ENCODE assay signal across 10 cellular contexts in the genomic region with DNA sequence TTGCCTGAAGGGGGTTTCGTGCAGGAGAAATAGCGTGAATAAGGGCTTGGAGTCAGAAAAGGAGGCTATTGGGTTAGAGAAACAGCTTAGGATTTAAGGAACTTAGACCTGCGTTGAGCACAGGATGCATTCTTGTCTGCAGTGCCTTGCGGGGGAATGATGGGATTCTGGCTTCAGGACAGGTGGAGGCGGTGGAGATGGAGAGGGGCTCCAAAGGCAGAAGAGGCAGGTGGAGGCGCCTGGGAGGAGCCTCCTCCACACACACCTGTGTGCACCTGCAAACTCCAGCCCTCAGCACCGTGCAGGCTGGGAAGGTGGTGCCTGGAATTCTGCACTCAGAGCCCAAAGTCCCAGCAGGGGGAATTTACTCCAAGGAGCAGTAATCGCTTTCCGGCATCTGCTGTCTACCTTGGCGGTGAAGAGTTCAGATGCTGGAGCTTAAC. TPM values are rescaled to one million over a fixed set of nuclear protein-coding genes. Genes with fewer than 3 reads are reported as not detected.
DNase-seq lines count a peak whose midpoint lies in the region; ATAC-seq, FAIRE-seq and TF ChIP-seq lines count a peak whose summit lies in the region.
"Had no signal": no experiment of that assay in that cellular context is flagged by ENCODE, and none has a peak within 500 bp of the region (broad histone marks: within the 10 kb centered on the region; RNA-seq: fewer than 3 reads in every experiment).

No MANE protein-coding gene starts in this region.

- peaks cover 3% of the 10 kb centered on the region for H3K9me1 ChIP-seq in keratinocyte (ENCODE audit: control insufficient read depth, extremely low read depth, insufficient read depth, low read length)

- DNase-seq in HepG2 (ENCODE audit: low spot score) (no peak), right lobe of liver (no peak), keratinocyte (ENCODE audit: low read depth, low spot score) (no peak), vagina (ENCODE audit: extremely low spot score in 2 of 2) (no peak), Karpas-422 (no peak), C1 segment of cervical spinal cord (lab: John Stamatoyannopoulos, UW) (no peak)
- DNase-seq: stimulated activated CD4-positive, alpha-beta T cell treated with anti-CD3 and anti-CD28 coated beads, Interleukin-1b, Interleukin-23, amount 100 ng/mL, for 48 hours had no signal

- TF ChIP-seq EP300 in HepG2 (IDR thresholded peaks at IDR 0.05; ENCODE audit: low read depth in 2 of 2, low read length in 2 of 2) (no peak), HepG2 (CRISPR knock-in tag; IDR thresholded peaks at IDR 0.05; ENCODE audit: borderline replicate concordance) (no peak)

- peak overlapping the region; percentile 81 for H3K4me2 ChIP-seq in HepG2 (ENCODE audit: low read depth, low read length)
- peak overlapping the region; percentile 83 for H3K4me2 ChIP-seq in keratinocyte (ENCODE audit: control insufficient read depth, extremely low read depth, insufficient read depth, low read depth, low read length)
- H3K4me2 ChIP-seq in Karpas-422 (ENCODE audit: low read depth, low read length, poor library complexity, severe bottlenecking): no peak overlapping the region

- dilution Hi-C loops in keratinocyte (cut with MboI; ENCODE audit: extremely low pct_ligation_motif_present, low sequenced_read_pairs): no loop called here

- no peak overlapping the region for H2AFZ ChIP-seq in HepG2 (ENCODE audit: low read length)
- no peak overlapping the region for H2AFZ ChIP-seq in keratinocyte (ENCODE audit: control insufficient read depth, low read length)
- H2AFZ ChIP-seq in Karpas-422 (ENCODE audit: low read length): no peak overlapping the region

- intact Hi-C loops in HepG2 (cut with micrococcal nuclease; ENCODE audit: unreplicated experiment): loop anchor here (5.0 kb wide), 1 partner anchor 34 kb away; no protein-coding TSS in a partner anchor
- intact Hi-C loops in right lobe of liver (cut with DNase I): no loop called here
- intact Hi-C loops in vagina (cut with DNase I): loop anchor here (5.0 kb wide), 1 partner anchor 34 kb away; no protein-coding TSS in a partner anchor

- H3K9ac ChIP-seq in HepG2 (ENCODE audit: insufficient read depth, low read depth, low read length) (peak overlapping the region; percentile 75), keratinocyte (ENCODE audit: control insufficient read depth, extremely low read depth, insufficient read depth, low read length) (no peak overlapping the region), Karpas-422 (ENCODE audit: low read length) (no peak overlapping the region)

- H3K27ac ChIP-seq in HepG2 (ENCODE audit: extremely low read length, insufficient read depth, low read length): no peak overlapping the region
- no peak overlapping the region for H3K27ac ChIP-seq in right lobe of liver
- no peak overlapping the region for H3K27ac ChIP-seq in keratinocyte (ENCODE audit: control insufficient read depth, insufficient read depth, low read length)
- H3K27ac ChIP-seq in vagina: peak overlapping the region; percentile 89
- no peak overlapping the region for H3K27ac ChIP-seq in Karpas-422 (ENCODE audit: low read length)

- no peak for TF ChIP-seq RAD21 in HepG2 (CRISPR knock-in tag; IDR thresholded peaks at IDR 0.05)

- H3K36me3 ChIP-seq in HepG2 (replicated peaks in 1 of 2; ENCODE audit: control insufficient read depth in 1 of 2, insufficient read depth in 2 of 2, low read length in 2 of 2) (no peaks in the 10 kb centered on the region), right lobe of liver (no peaks in the 10 kb centered on the region), keratinocyte (ENCODE audit: control insufficient read depth in 2 of 2, extremely low read depth in 1 of 2, insufficient read depth in 2 of 2, low read length in 2 of 2) (no peaks in the 10 kb centered on the region), vagina (no peaks in the 10 kb centered on the region), Karpas-422 (ENCODE audit: insufficient read depth, low read length) (no peaks in the 10 kb centered on the region)

- no peaks in the 10 kb centered on the region for H3K36me3 Mint-ChIP-seq in activated T-helper 17 cell treated with anti-CD3 and anti-CD28 coated beads, Interleukin-2, amount 50 U/mL, for 72 hours (ENCODE audit: low read depth)

- in situ Hi-C loops in HepG2 (cut with HindIII; ENCODE audit: extremely low pct_ligation_motif_present, low pct_unique_long_range_greater_than_20kb): no loop called here

- WGBS in HepG2 (ENCODE audit: low lambda C conversion rate): 60% methylated on average over 10 of the region's 10 CpGs
- 64% methylated on average over 5 of the region's 10 CpGs for WGBS in right lobe of liver (ENCODE audit: insufficient coverage, low coverage, low lambda C conversion rate, missing lambda C conversion rate)

- no peak for ATAC-seq in HepG2
- ATAC-seq in right lobe of liver: no peak
- no peak for ATAC-seq in activated T-helper 17 cell treated with anti-CD3 and anti-CD28 coated beads, Interleukin-2, amount 50 U/mL, for 72 hours (replicated peaks)
- no peak for ATAC-seq in GM21825 (IDR thresholded peaks at IDR 0.05; ENCODE audit: unreplicated experiment)

- H3K79me2 ChIP-seq in HepG2 (ENCODE audit: insufficient read depth, low read length): peaks cover 49% of the 10 kb centered on the region
- H3K79me2 ChIP-seq in keratinocyte (ENCODE audit: control insufficient read depth, insufficient read depth, low read length): peaks cover 28% of the 10 kb centered on the region
- no peaks in the 10 kb centered on the region for H3K79me2 ChIP-seq in Karpas-422 (ENCODE audit: low read length)

- H3K9me2 ChIP-seq in Karpas-422 (replicated peaks; ENCODE audit: insufficient read depth, low read length): no peaks in the 10 kb centered on the region

- peaks cover 5% of the 10 kb centered on the region; the same call in 1 of the 2 replicates for H4K20me1 ChIP-seq in HepG2 (ENCODE audit: insufficient read depth, low read length)
- no peaks in the 10 kb centered on the region for H4K20me1 ChIP-seq in keratinocyte (ENCODE audit: control insufficient read depth, extremely low read depth, insufficient read depth, low read length)
- 0 out of 2 replicates have a peak, but pooled peaks cover 9% of the 10 kb centered on the region for H4K20me1 ChIP-seq in Karpas-422 (ENCODE audit: insufficient read depth, low read depth, low read length)

- H3K27me3 ChIP-seq in HepG2 (ENCODE audit: control insufficient read depth in 1 of 2, insufficient read depth in 2 of 2, low read length in 2 of 2): no peaks in the 10 kb centered on the region
- no peaks in the 10 kb centered on the region for H3K27me3 ChIP-seq in right lobe of liver
- no peaks in the 10 kb centered on the region for H3K27me3 ChIP-seq in keratinocyte (ENCODE audit: control insufficient read depth, extremely low read depth, insufficient read depth, low read length)
- H3K27me3 ChIP-seq in vagina: no peaks in the 10 kb centered on the region
- H3K27me3 ChIP-seq in Karpas-422 (ENCODE audit: low read length): no peaks in the 10 kb centered on the region

- no peaks in the 10 kb centered on the region for H3K9me3 Mint-ChIP-seq in activated T-helper 17 cell treated with anti-CD3 and anti-CD28 coated beads, Interleukin-2, amount 50 U/mL, for 72 hours
- H3K9me3 Mint-ChIP-seq: T-helper 1 cell treated with Interleukin-12 subunit alpha and Interleukin-12 subunit beta and Interleukin-4 antibody, amounts not matched to agents 30 μg/mL and 1 μg/mL, for 36 hours had no signal

- H3K27ac Mint-ChIP-seq in activated T-helper 17 cell treated with anti-CD3 and anti-CD28 coated beads, Interleukin-2, amount 50 U/mL, for 72 hours: no peak overlapping the region
- H3K27ac Mint-ChIP-seq: T-helper 1 cell treated with Interleukin-12 subunit alpha and Interleukin-12 subunit beta and Interleukin-4 antibody, amounts not matched to agents 30 μg/mL and 1 μg/mL, for 36 hours had no signal

- H3K4me1 ChIP-seq in HepG2 (ENCODE audit: insufficient read depth, low read length): peaks cover 80% of the 10 kb centered on the region
- peaks cover 0 to 13% (median 6%) of the 10 kb centered on the region in 4 donors for H3K4me1 ChIP-seq in right lobe of liver
- peaks cover 26% of the 10 kb centered on the region for H3K4me1 ChIP-seq in keratinocyte (ENCODE audit: control insufficient read depth, extremely low read depth, insufficient read depth, low read length)
- peaks cover 56% of the 10 kb centered on the region for H3K4me1 ChIP-seq in vagina
- H3K4me1 ChIP-seq in Karpas-422 (ENCODE audit: low read length): peaks cover 3% of the 10 kb centered on the region; the same call in 1 of the 2 replicates

- H3K4me3 Mint-ChIP-seq in activated T-helper 17 cell treated with anti-CD3 and anti-CD28 coated beads, Interleukin-2, amount 50 U/mL, for 72 hours: peak overlapping the region; percentile 45

- TF ChIP-seq POLR2A in HepG2 (IDR thresholded peaks at IDR 0.05; ENCODE audit: insufficient read depth in 1 of 2, low read depth in 2 of 2, low read length in 2 of 2) (no peak), right lobe of liver (IDR thresholded peaks at IDR 0.05) (no peak), vagina (IDR thresholded peaks at IDR 0.05) (no peak)

- TF ChIP-seq CTCF in HepG2 (CRISPR knock-in tag; IDR thresholded peaks at IDR 0.05): no peak
- TF ChIP-seq CTCF in right lobe of liver (IDR thresholded peaks at IDR 0.05): no peak
- no peak for TF ChIP-seq CTCF in keratinocyte (optimal IDR thresholded peaks at IDR 0.05 in 1 of 3, IDR thresholded peaks at IDR 0.05 in 1 of 3, conservative IDR thresholded peaks at IDR 0.05 in 1 of 3; ENCODE audit: extremely low read depth in 1 of 3, insufficient read depth in 2 of 3, low read length in 3 of 3)
- TF ChIP-seq CTCF in vagina (IDR thresholded peaks at IDR 0.05): no peak

- H3K4me3 ChIP-seq in HepG2 (replicated peaks in 1 of 3; ENCODE audit: insufficient read depth in 1 of 3, low read depth in 2 of 3, low read length in 3 of 3) (peak overlapping the region; percentile 66 to 90 (median 83)), right lobe of liver (no peak overlapping the region), keratinocyte (ENCODE audit: control insufficient read depth in 2 of 3, extremely low read depth in 1 of 3, insufficient read depth in 2 of 3, low read depth in 1 of 3, low read length in 3 of 3) (peak overlapping the region in 1 of 3 experiments; percentile 83), vagina (peak overlapping the region; percentile 83 to 92), Karpas-422 (ENCODE audit: low read length) (no peak overlapping the region)

- no TSS peak for BruUV-seq in HepG2 (replicated peaks; lab: Mats Ljungman, UMichigan)

- POLR2A ChIA-PET in HepG2 (lab: Yijun Ruan, JAX): interaction anchor here (1.0 to 8.4 kb wide), 4 partner anchors 12 to 28 kb away, joined by 3 to 60 read pairs (median 30); no protein-coding TSS in a partner anchor

- FAIRE-seq in HepG2 (lab: Jason Lieb, UNC) (no peak), keratinocyte (lab: Jason Lieb, UNC) (no peak)

- CTCF ChIA-PET in HepG2 (lab: Yijun Ruan, JAX; ENCODE audit: low intra/inter-chr PET ratio, low total read pairs): no interaction called here

- H3K4me1 Mint-ChIP-seq in activated T-helper 17 cell treated with anti-CD3 and anti-CD28 coated beads, Interleukin-2, amount 50 U/mL, for 72 hours: peaks cover 9% of the 10 kb centered on the region

- H3K9me3 ChIP-seq in HepG2 (ENCODE audit: low read length) (no peaks in the 10 kb centered on the region), right lobe of liver (no peaks in the 10 kb centered on the region), keratinocyte (ENCODE audit: control insufficient read depth, low read depth, low read length) (no peaks in the 10 kb centered on the region), vagina (no peaks in the 10 kb centered on the region), Karpas-422 (ENCODE audit: low read length) (no peaks in the 10 kb centered on the region)

- peaks cover 14% of the 10 kb centered on the region for H3K27me3 Mint-ChIP-seq in activated T-helper 17 cell treated with anti-CD3 and anti-CD28 coated beads, Interleukin-2, amount 50 U/mL, for 72 hours

RNA-seq across cellular contexts. Expression of gene CLIP2, which starts 1.8 kb away (rescaled TPM):
- 13.6 and 17.4 TPM in 2 replicates for total RNA-seq in HepG2 (2016; rRNA removed; fragmentation: Illumina TruSeq; extraction: Trizol)
- total RNA-seq in HepG2 (2016; cell fraction: cytosol; rRNA removed; fragmentation: Illumina TruSeq; extraction: Trizol; ENCODE audit: low read depth): 7.5 and 7.6 TPM in 2 replicates
- 10.6 and 19.9 TPM in 2 replicates for total RNA-seq in HepG2 (2016; cell fraction: insoluble cytoplasmic fraction; rRNA removed; fragmentation: Illumina TruSeq; extraction: Trizol)
- total RNA-seq in HepG2 (2016; cell fraction: membrane; rRNA removed; fragmentation: Illumina TruSeq; extraction: Trizol): 9.6 and 10.3 TPM in 2 replicates
- total RNA-seq in HepG2 (2016; cell fraction: nucleus; rRNA removed; fragmentation: Illumina TruSeq; extraction: Trizol): 15.2 and 16.4 TPM in 2 replicates
- 6.5 and 9.2 TPM in 2 replicates for polyA plus RNA-seq in HepG2 (2011; rRNA removed)
- polyA plus RNA-seq in HepG2 (2011; cell fraction: cytosol; rRNA removed): 6.5 and 7.4 TPM in 2 replicates
- 19.0 and 19.1 TPM in 2 replicates for polyA plus RNA-seq in HepG2 (2011; cell fraction: nucleus; rRNA removed)
- polyA plus RNA-seq in HepG2 (2012): 14.2 and 32.5 TPM in 2 replicates
- 1.6 and 1.8 TPM in 2 replicates for polyA plus RNA-seq in HepG2 (2016; cell fraction: cytosol; fragmentation: Illumina TruSeq; extraction: Trizol; ENCODE audit: low read depth)
- 10.0 and 13.1 TPM in 2 replicates for polyA plus RNA-seq in HepG2 (2016; cell fraction: insoluble cytoplasmic fraction; fragmentation: Illumina TruSeq; extraction: Trizol; ENCODE audit: low read depth)
- 4.5 and 5.2 TPM in 2 replicates for polyA plus RNA-seq in HepG2 (2016; cell fraction: membrane; fragmentation: Illumina TruSeq; extraction: Trizol; ENCODE audit: low read depth)
- 22.6 and 24.8 TPM in 2 replicates for polyA plus RNA-seq in HepG2 (2016; cell fraction: nucleus; fragmentation: Illumina TruSeq; extraction: Trizol; ENCODE audit: insufficient read depth, low read depth)
- 2.9 and 19.1 TPM in 2 replicates for polyA minus RNA-seq in HepG2 (2011; rRNA and poly(A)+ RNA removed; ENCODE audit: low replicate concordance)
- polyA minus RNA-seq in HepG2 (2011; cell fraction: cytosol; rRNA and poly(A)+ RNA removed): 9.1 and 11.1 TPM in 2 replicates
- 14.3 and 17.3 TPM in 2 replicates for polyA minus RNA-seq in HepG2 (2011; cell fraction: nucleus; rRNA and poly(A)+ RNA removed)
- 1 to 10 TPM; 2.8 to 6.8 (median 4.2) TPM for total RNA-seq in right lobe of liver
- total RNA-seq in activated T-helper 17 cell treated with anti-CD3 and anti-CD28 coated beads, Interleukin-2, amount 50 U/mL, for 72 hours: 1 to 10 TPM in 1 of 2 donors, under 1 TPM in 1; 0.93 to 1.6 TPM
- polyA plus RNA-seq in keratinocyte: 2.6 to 4.1 TPM (median 3.8 TPM) in 3 replicates
- 20.4 TPM for polyA plus RNA-seq in keratinocyte (2011; ENCODE audit: low read depth)
- polyA plus RNA-seq in keratinocyte (2011; cell fraction: cytosol; rRNA removed): 2.1 and 5.5 TPM in 2 replicates
- polyA plus RNA-seq in keratinocyte (2011; cell fraction: nucleus; rRNA removed): 8.1 and 12.2 TPM in 2 replicates
- 8.4 and 18.0 TPM in 2 replicates for polyA plus RNA-seq in keratinocyte (2012; ENCODE audit: low replicate concordance)
- polyA minus RNA-seq in keratinocyte: 5.5 to 21.8 TPM (median 5.9 TPM) in 3 replicates
- polyA minus RNA-seq in keratinocyte (2011; cell fraction: cytosol; rRNA and poly(A)+ RNA removed): 10.0 TPM
- 9.7 and 13.0 TPM in 2 replicates for polyA minus RNA-seq in keratinocyte (2011; cell fraction: nucleus; rRNA and poly(A)+ RNA removed)
- total RNA-seq in vagina: 24.3 TPM
- total RNA-seq in Karpas-422 (2014; rRNA removed; shearing (Covaris generic); ENCODE audit: low replicate concordance): 0.76 TPM in 1 of 2 replicates, not detected in the other

RNA-seq across cellular contexts. Expression of gene RFC2, which starts 36.8 kb away (rescaled TPM):
- 43.5 and 51.2 TPM in 2 replicates for total RNA-seq in HepG2 (2016; rRNA removed; fragmentation: Illumina TruSeq; extraction: Trizol)
- total RNA-seq in HepG2 (2016; cell fraction: cytosol; rRNA removed; fragmentation: Illumina TruSeq; extraction: Trizol; ENCODE audit: low read depth): 22.7 TPM in 2 replicates
- total RNA-seq in HepG2 (2016; cell fraction: insoluble cytoplasmic fraction; rRNA removed; fragmentation: Illumina TruSeq; extraction: Trizol): 44.7 and 55.0 TPM in 2 replicates
- total RNA-seq in HepG2 (2016; cell fraction: membrane; rRNA removed; fragmentation: Illumina TruSeq; extraction: Trizol): 29.4 and 29.5 TPM in 2 replicates
- total RNA-seq in HepG2 (2016; cell fraction: nucleus; rRNA removed; fragmentation: Illumina TruSeq; extraction: Trizol): 16.1 and 16.4 TPM in 2 replicates
- polyA plus RNA-seq in HepG2 (2011; rRNA removed): 14.2 and 14.6 TPM in 2 replicates
- polyA plus RNA-seq in HepG2 (2011; cell fraction: cytosol; rRNA removed): 12.7 and 17.2 TPM in 2 replicates
- polyA plus RNA-seq in HepG2 (2011; cell fraction: nucleus; rRNA removed): 4.5 TPM in 2 replicates
- 8.2 and 15.6 TPM in 2 replicates for polyA plus RNA-seq in HepG2 (2012)
- polyA plus RNA-seq in HepG2 (2016; cell fraction: cytosol; fragmentation: Illumina TruSeq; extraction: Trizol; ENCODE audit: low read depth): 20.5 and 22.0 TPM in 2 replicates
- 64.2 and 73.3 TPM in 2 replicates for polyA plus RNA-seq in HepG2 (2016; cell fraction: insoluble cytoplasmic fraction; fragmentation: Illumina TruSeq; extraction: Trizol; ENCODE audit: low read depth)
- polyA plus RNA-seq in HepG2 (2016; cell fraction: membrane; fragmentation: Illumina TruSeq; extraction: Trizol; ENCODE audit: low read depth): 28.2 TPM in 2 replicates
- 27.9 and 32.8 TPM in 2 replicates for polyA plus RNA-seq in HepG2 (2016; cell fraction: nucleus; fragmentation: Illumina TruSeq; extraction: Trizol; ENCODE audit: insufficient read depth, low read depth)
- 19.7 and 106 TPM in 2 replicates for polyA minus RNA-seq in HepG2 (2011; rRNA and poly(A)+ RNA removed; ENCODE audit: low replicate concordance)
- 11.3 and 12.6 TPM in 2 replicates for polyA minus RNA-seq in HepG2 (2011; cell fraction: cytosol; rRNA and poly(A)+ RNA removed)
- 9.6 and 11.5 TPM in 2 replicates for polyA minus RNA-seq in HepG2 (2011; cell fraction: nucleus; rRNA and poly(A)+ RNA removed)
- total RNA-seq in right lobe of liver: 10 to 100 TPM in 5 of 6 experiments, 1 to 10 TPM in 1; 8.0 to 21.3 (median 12.2) TPM
- 100 to 1,000 TPM in 1 of 2 donors, 10 to 100 TPM in 1; 62.2 to 100 TPM for total RNA-seq in activated T-helper 17 cell treated with anti-CD3 and anti-CD28 coated beads, Interleukin-2, amount 50 U/mL, for 72 hours
- 14.5 to 24.9 TPM (median 24.7 TPM) in 3 replicates for polyA plus RNA-seq in keratinocyte
- 12.6 TPM for polyA plus RNA-seq in keratinocyte (2011; ENCODE audit: low read depth)
- 15.3 and 16.2 TPM in 2 replicates for polyA plus RNA-seq in keratinocyte (2011; cell fraction: cytosol; rRNA removed)
- 10.3 and 11.2 TPM in 2 replicates for polyA plus RNA-seq in keratinocyte (2011; cell fraction: nucleus; rRNA removed)
- polyA plus RNA-seq in keratinocyte (2012; ENCODE audit: low replicate concordance): 8.9 and 30.6 TPM in 2 replicates
- polyA minus RNA-seq in keratinocyte: 18.9 to 38.2 TPM (median 29.1 TPM) in 3 replicates
- 11.1 TPM for polyA minus RNA-seq in keratinocyte (2011; cell fraction: cytosol; rRNA and poly(A)+ RNA removed)
- 4.7 and 8.5 TPM in 2 replicates for polyA minus RNA-seq in keratinocyte (2011; cell fraction: nucleus; rRNA and poly(A)+ RNA removed)
- 14.5 TPM for total RNA-seq in vagina
- total RNA-seq in Karpas-422 (2014; rRNA removed; shearing (Covaris generic); ENCODE audit: low replicate concordance): 18.9 and 27.3 TPM in 2 replicates

Comparison
In these comparisons a context has a peak if more than half of its experiments do, and no peak if none do; other contexts are left out.
1. H3K4me3 ChIP-seq: peak in HepG2 (3 of 3) and vagina (2 of 2); none in right lobe of liver (0 of 3) and Karpas-422 (single experiment).
2. intact Hi-C loops: an anchor here in HepG2 (5.0 kb wide) and vagina (5.0 kb wide); none called in right lobe of liver.